1 cellular context compared by ENCODE assay signal in genomic region chr12:48197967-48198618, GRCh38.
TF ChIP-seq lines count a peak whose summit lies in the region.

No MANE protein-coding gene starts in this region.

TF ChIP-seq in K562, 482 proteins besides CTCF, POLR2A, EP300 and RAD21 (continued from another document and continues in another):
- no peak for TF ChIP-seq ZBTB12 (CRISPR knock-in tag; IDR thresholded peaks at IDR 0.05)
- TF ChIP-seq EZH2 (IDR thresholded peaks at IDR 0.05; ENCODE audit: borderline replicate concordance, low read depth, low read length): no peak
- TF ChIP-seq WHSC1 (IDR thresholded peaks at IDR 0.05; ENCODE audit: low read length): no peak
- no peak for TF ChIP-seq ZMIZ1 (IDR thresholded peaks at IDR 0.05; ENCODE audit: low read depth in 2 of 2, low read length in 2 of 2)
- no peak for TF ChIP-seq ZNF146 (CRISPR knock-in tag; IDR thresholded peaks at IDR 0.05; ENCODE audit: unreplicated experiment)
- peak; percentile 54; the same call in 1 of the 2 replicates for TF ChIP-seq KAT7 (CRISPR knock-in tag; IDR thresholded peaks at IDR 0.05; ENCODE audit: borderline replicate concordance)
- TF ChIP-seq BMI1 (IDR thresholded peaks at IDR 0.05; ENCODE audit: low read length): no peak
- TF ChIP-seq RBM39 (optimal IDR thresholded peaks at IDR 0.05; ENCODE audit: low read depth, low read length): no peak
- TF ChIP-seq ESRRA (IDR thresholded peaks at IDR 0.05; ENCODE audit: borderline replicate concordance, low read depth): no peak; the same call in 1 of the 2 replicates
- TF ChIP-seq TAF7 (tag; IDR thresholded peaks at IDR 0.05): peak; percentile 82
- no peak for TF ChIP-seq EGR1 (conservative IDR thresholded peaks at IDR 0.05)
- TF ChIP-seq KDM2B (CRISPR knock-in tag; IDR thresholded peaks at IDR 0.05): no peak
- TF ChIP-seq ADNP (tag; IDR thresholded peaks at IDR 0.05): no peak
- TF ChIP-seq PCBP2 (IDR thresholded peaks at IDR 0.05; ENCODE audit: low read depth, low read length, poor library complexity, severe bottlenecking): no peak
- no peak for TF ChIP-seq DEAF1 (CRISPR knock-in tag; IDR thresholded peaks at IDR 0.05)
- TF ChIP-seq FOXK1 (CRISPR knock-in tag; IDR thresholded peaks at IDR 0.05; ENCODE audit: borderline replicate concordance): peak; percentile 74
- no peak for TF ChIP-seq ZNF311 (CRISPR knock-in tag; IDR thresholded peaks at IDR 0.05)
- peak; percentile 56; the same call in 1 of the 2 replicates for TF ChIP-seq TARDBP (IDR thresholded peaks at IDR 0.05)
- peak; percentile 22; the same call in 1 of the 2 replicates for TF ChIP-seq TEAD4 (IDR thresholded peaks at IDR 0.05; ENCODE audit: low read length)
- no peak for TF ChIP-seq TEAD4 (CRISPR knock-in tag; IDR thresholded peaks at IDR 0.05; ENCODE audit: borderline replicate concordance)
- no peak for TF ChIP-seq ZHX1 (conservative IDR thresholded peaks at IDR 0.05; ENCODE audit: low read length)
- no peak for TF ChIP-seq HSF4 (CRISPR knock-in tag; IDR thresholded peaks at IDR 0.05; ENCODE audit: borderline replicate concordance)
- TF ChIP-seq CLOCK (CRISPR knock-in tag; IDR thresholded peaks at IDR 0.05; ENCODE audit: borderline replicate concordance): no peak
- TF ChIP-seq CEBPB (tag; IDR thresholded peaks at IDR 0.05): no peak
- TF ChIP-seq SETDB1 (IDR thresholded peaks at IDR 0.05; ENCODE audit: low read length): no peak
- TF ChIP-seq ZNF707 (CRISPR knock-in tag; conservative IDR thresholded peaks at IDR 0.05): no peak
- no peak for TF ChIP-seq SLC30A9 (CRISPR knock-in tag; IDR thresholded peaks at IDR 0.05)
- peak; percentile 94 for TF ChIP-seq TAF1 (IDR thresholded peaks at IDR 0.05; ENCODE audit: control insufficient read depth, extremely low read depth, insufficient read depth, low read length, severe bottlenecking)
- TF ChIP-seq CHD1 (IDR thresholded peaks at IDR 0.05; ENCODE audit: low read length): no peak
- TF ChIP-seq ZBTB2 (IDR thresholded peaks at IDR 0.05): 0 out of 2 replicates have a peak, but pooled peaks have one; percentile 5
- no peak for TF ChIP-seq ZNF398 (CRISPR knock-in tag; IDR thresholded peaks at IDR 0.05)
- 0 out of 2 replicates have a peak, but pooled peaks have one; percentile 27 for TF ChIP-seq ZNF12 (CRISPR knock-in tag; IDR thresholded peaks at IDR 0.05)
- TF ChIP-seq ZNF76 (CRISPR knock-in tag; IDR thresholded peaks at IDR 0.05; ENCODE audit: borderline replicate concordance): no peak
- no peak for TF ChIP-seq HNRNPK (IDR thresholded peaks at IDR 0.05; ENCODE audit: low read depth, low read length, poor library complexity, severe bottlenecking)
- no peak for TF ChIP-seq TSC22D4 (tag; IDR thresholded peaks at IDR 0.05)
- TF ChIP-seq FOXA3 (CRISPR knock-in tag; conservative IDR thresholded peaks at IDR 0.05 in 1 of 2, IDR thresholded peaks at IDR 0.05 in 1 of 2): no peak; a peak in 1 of 4 replicates
- TF ChIP-seq ESRRB (CRISPR knock-in tag; IDR thresholded peaks at IDR 0.05; ENCODE audit: borderline replicate concordance): no peak
- no peak for TF ChIP-seq AFF1 (IDR thresholded peaks at IDR 0.05; ENCODE audit: low read depth in 1 of 2, partially characterized antibody in 2 of 2)
- TF ChIP-seq ZKSCAN1 (IDR thresholded peaks at IDR 0.05; ENCODE audit: low read depth, low read length): no peak
- no peak for TF ChIP-seq TBL1XR1 (IDR thresholded peaks at IDR 0.05; ENCODE audit: low read length in 2 of 2)
- no peak for TF ChIP-seq HINFP (tag; conservative IDR thresholded peaks at IDR 0.05; ENCODE audit: low read depth)
- TF ChIP-seq NFIX (CRISPR knock-in tag; IDR thresholded peaks at IDR 0.05; ENCODE audit: low read depth): no peak
